ENCODE assay signal across 19 cellular contexts in genomic region chr3:64293121-64293520, GRCh38.
DNase-seq lines count a peak whose midpoint lies in the region; ATAC-seq and TF ChIP-seq lines count a peak whose summit lies in the region.
"Had no signal": no experiment of that assay in that cellular context is flagged by ENCODE, and none has a peak within 500 bp of the region (broad histone marks: within the 10 kb centered on the region; RNA-seq: fewer than 3 reads in every experiment).

No MANE protein-coding gene starts in this region.

- no peaks in the 10 kb centered on the region for H3K27me3 Mint-ChIP-seq in Calu3 (ENCODE audit: unreplicated experiment)
- H3K27me3 Mint-ChIP-seq: CD4-positive, CD25-positive, alpha-beta regulatory T cell had no signal

- H3K36me3 ChIP-seq in subcutaneous abdominal adipose tissue (ENCODE audit: control insufficient read depth in 5 of 5, insufficient read depth in 5 of 5, low read length in 5 of 5), result no peaks in the 10 kb centered on the region
- H3K36me3 ChIP-seq: BE2C, BLaER1 had no signal

- H3K27ac ChIP-seq in dorsolateral prefrontal cortex (no peak overlapping the region), subcutaneous abdominal adipose tissue (ENCODE audit: low read depth, low read length) (peak overlapping the region; percentile 95)
- H3K27ac ChIP-seq: BLaER1 had no signal

- peaks cover 3 to 36% (median 25%) of the 10 kb centered on the region in 5 donors for H3K4me1 ChIP-seq in subcutaneous abdominal adipose tissue (ENCODE audit: control insufficient read depth in 5 of 5, insufficient read depth in 5 of 5, low read length in 5 of 5)
- H3K4me1 ChIP-seq: BE2C, BLaER1 had no signal

- H3K4me3 ChIP-seq in dorsolateral prefrontal cortex, result no peak overlapping the region
- no peak overlapping the region for H3K4me3 ChIP-seq in subcutaneous abdominal adipose tissue (ENCODE audit: low read depth in 1 of 5, low read length in 5 of 5)
- H3K4me3 ChIP-seq: BLaER1 had no signal

- H3K9me3 ChIP-seq in subcutaneous abdominal adipose tissue (ENCODE audit: control insufficient read depth in 5 of 5, low read length in 5 of 5), result peaks cover 0 to 12% (median 7%) of the 10 kb centered on the region in 5 donors
- H3K9me3 ChIP-seq: BE2C had no signal

- H3K36me3 Mint-ChIP-seq in Calu3 (ENCODE audit: insufficient read depth, unreplicated experiment), result no peaks in the 10 kb centered on the region
- H3K36me3 Mint-ChIP-seq: CD14-positive monocyte; CD4-positive, alpha-beta memory T cell; CD4-positive, CD25-positive, alpha-beta regulatory T cell; CD8-positive, alpha-beta memory T cell had no signal

- H3K9ac ChIP-seq in subcutaneous abdominal adipose tissue (ENCODE audit: low read length in 5 of 5), result no peak overlapping the region
- H3K9ac ChIP-seq: BLaER1 had no signal

- ATAC-seq in Right ventricle myocardium superior (ENCODE audit: poor library complexity) (no peak), GM21447 (IDR thresholded peaks at IDR 0.05; ENCODE audit: unreplicated experiment) (no peak)

- H3K27ac Mint-ChIP-seq in Calu3 (ENCODE audit: unreplicated experiment), result no peak overlapping the region
- H3K27ac Mint-ChIP-seq: CD14-positive monocyte; CD4-positive, alpha-beta memory T cell; CD4-positive, CD25-positive, alpha-beta regulatory T cell; CD8-positive, alpha-beta memory T cell had no signal

- no peak for TF ChIP-seq CTCF in dorsolateral prefrontal cortex (IDR thresholded peaks at IDR 0.05 in 54 of 56, conservative IDR thresholded peaks at IDR 0.05 in 2 of 56; ENCODE audit: low read depth in 1 of 56, partially characterized antibody in 56 of 56)
- TF ChIP-seq CTCF in Calu3 (IDR thresholded peaks at IDR 0.05; ENCODE audit: unreplicated experiment), result no peak

- no peaks in the 10 kb centered on the region for H3K9me3 Mint-ChIP-seq in Calu3 (ENCODE audit: low read depth, unreplicated experiment)

- peaks cover 9% of the 10 kb centered on the region for H3K4me1 Mint-ChIP-seq in Calu3 (ENCODE audit: low read depth, unreplicated experiment)
- H3K4me1 Mint-ChIP-seq: CD14-positive monocyte; CD4-positive, alpha-beta memory T cell; CD4-positive, CD25-positive, alpha-beta regulatory T cell; CD8-positive, alpha-beta memory T cell had no signal

- peak in 7 of 10 donors; percentile 21 to 72 (median 52) for DNase-seq in dorsolateral prefrontal cortex
- DNase-seq in posterior cingulate gyrus, result peak in 8 of 10 donors; percentile 13 to 90 (median 55)
- DNase-seq in Right ventricle myocardium superior, result no peak
- DNase-seq in Calu3, result no peak
- no peak for DNase-seq in inferior parietal cortex (ENCODE audit: extremely low spot score)
- DNase-seq: 8988T; ACHN; BE2C; C1 segment of cervical spinal cord; CD4-positive, alpha-beta memory T cell; CD4-positive, CD25-positive, alpha-beta regulatory T cell; CD8-positive, alpha-beta memory T cell; COR-L47; DMS79 treated with DMSO at 0.1 percent for 48 hours; GF-D8 had no signal

- no peak overlapping the region for H3K4me3 Mint-ChIP-seq in Calu3 (ENCODE audit: low read depth, unreplicated experiment)
- H3K4me3 Mint-ChIP-seq: CD14-positive monocyte; CD4-positive, alpha-beta memory T cell; CD4-positive, CD25-positive, alpha-beta regulatory T cell; CD8-positive, alpha-beta memory T cell had no signal

- no peaks in the 10 kb centered on the region for H3K27me3 ChIP-seq in dorsolateral prefrontal cortex
- no peaks in the 10 kb centered on the region for H3K27me3 ChIP-seq in subcutaneous abdominal adipose tissue (ENCODE audit: control insufficient read depth in 5 of 5, insufficient read depth in 4 of 5, low read length in 5 of 5)
- H3K27me3 ChIP-seq: BE2C, BLaER1 had no signal

- CTCF ChIA-PET in Calu3 (lab: Charles Lee), result no interaction called here

- intact Hi-C loops in dorsolateral prefrontal cortex (cut with DNase I) (no loop called here), posterior cingulate gyrus (cut with DNase I) (no loop called here), Right ventricle myocardium superior (cut with DNase I) (no loop called here), Calu3 (cut with micrococcal nuclease; ENCODE audit: unreplicated experiment) (no loop called here)

- no TSS peak for BruUV-seq in Calu3 (replicated peaks; lab: Mats Ljungman, UMichigan)

Comparison
In these comparisons a context has a peak if more than half of its experiments do, and no peak if none do; other contexts are left out.
1. DNase-seq: peak in dorsolateral prefrontal cortex (7 of 10) and posterior cingulate gyrus (8 of 10); none in Right ventricle myocardium superior (single experiment), Calu3 (single experiment) and inferior parietal cortex (single experiment).